12 cellular contexts compared by ENCODE assay signal in the genomic region with DNA sequence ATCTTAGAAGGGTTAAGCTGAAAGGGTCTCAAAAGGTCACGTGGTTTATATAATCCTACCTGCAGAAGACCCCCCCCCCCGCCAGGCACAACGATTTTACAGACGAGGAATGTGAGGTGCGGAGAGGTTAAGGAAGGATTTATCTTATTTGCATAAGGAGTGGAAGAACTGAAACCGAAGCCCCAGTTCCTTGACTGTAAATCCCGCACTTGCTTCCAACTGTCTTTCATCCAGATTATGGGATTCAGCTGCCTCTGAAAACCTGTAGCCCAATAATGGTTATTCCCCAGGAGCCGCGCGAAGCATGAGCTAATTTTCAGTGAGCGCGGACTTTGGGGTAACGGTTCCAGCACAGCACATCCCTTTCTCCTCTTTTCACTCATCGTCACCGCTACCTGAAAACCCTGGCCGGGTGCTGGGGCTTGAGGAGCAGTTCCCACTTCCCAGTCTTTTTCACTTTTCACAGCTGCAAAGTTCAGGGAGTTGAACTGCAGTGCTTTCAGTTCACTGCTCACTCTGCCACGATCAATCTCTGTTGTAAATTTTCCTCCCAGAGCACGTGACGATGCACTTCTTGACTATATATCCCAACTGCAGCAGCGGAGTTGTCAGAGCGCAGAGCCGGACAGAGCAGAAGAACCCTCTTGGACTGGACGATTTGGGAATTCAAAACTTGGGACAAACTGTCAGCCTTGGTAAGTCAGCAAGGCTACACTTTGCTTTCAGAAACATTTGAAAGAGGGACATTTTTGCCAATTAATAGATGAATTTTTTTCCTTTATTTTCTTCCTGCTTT. TPM values are rescaled to one million over a fixed set of nuclear protein-coding genes. Genes with fewer than 3 reads are reported as not detected.
A peak's percentile ranks its signal among the peaks of the same experiment; 100 is the strongest.
DNase-seq lines count a peak whose midpoint lies in the region; TF ChIP-seq lines count a peak whose summit lies in the region.
"Had no signal": no experiment of that assay in that cellular context is flagged by ENCODE, and none has a peak within 500 bp of the region (broad histone marks: within the 10 kb centered on the region; RNA-seq: fewer than 3 reads in every experiment).

A gene with protein sequence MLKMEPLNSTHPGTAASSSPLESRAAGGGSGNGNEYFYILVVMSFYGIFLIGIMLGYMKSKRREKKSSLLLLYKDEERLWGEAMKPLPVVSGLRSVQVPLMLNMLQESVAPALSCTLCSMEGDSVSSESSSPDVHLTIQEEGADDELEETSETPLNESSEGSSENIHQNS (plus strand): TSS at position 611 of the 796 bp plus-strand sequence. CDS start 641 bp downstream, outside the sequence.

- peaks cover 14% of the 10 kb centered on the region for H3K27me3 Mint-ChIP-seq in activated T-cell treated with anti-CD3 and anti-CD28 coated beads, Interleukin-2, amount 50 U/mL, for 24 hours

- H3K4me1 Mint-ChIP-seq in activated T-cell treated with anti-CD3 and anti-CD28 coated beads, Interleukin-2, amount 50 U/mL, for 24 hours (ENCODE audit: low read depth): no peaks in the 10 kb centered on the region
- H3K4me1 Mint-ChIP-seq: stimulated activated memory B cell treated with anti-CD40 and anti-IgM and Interleukin-4, amounts not matched to agents 10 μg/mL and 1 μg/mL and 100 μg/mL, for 72 hours had no signal

- H3K36me3 Mint-ChIP-seq in activated T-cell treated with anti-CD3 and anti-CD28 coated beads, Interleukin-2, amount 50 U/mL, for 24 hours (ENCODE audit: low read depth): no peaks in the 10 kb centered on the region
- H3K36me3 Mint-ChIP-seq: stimulated activated memory B cell treated with anti-CD40 and anti-IgM and Interleukin-4, amounts not matched to agents 10 μg/mL and 1 μg/mL and 100 μg/mL, for 72 hours had no signal

- WGBS in adrenal gland, 4 donors: 11 to 25% (median 20%) methylated on average over 22 to 23 of the region's 23 CpGs

- H3K27ac Mint-ChIP-seq in activated T-cell treated with anti-CD3 and anti-CD28 coated beads, Interleukin-2, amount 50 U/mL, for 24 hours: no peak within 1 kb of the TSS
- H3K27ac Mint-ChIP-seq: stimulated activated memory B cell treated with anti-CD40 and anti-IgM and Interleukin-4, amounts not matched to agents 10 μg/mL and 1 μg/mL and 100 μg/mL, for 72 hours had no signal

- H3K36me3 ChIP-seq in adrenal gland (replicated peaks in 1 of 2) (no peaks in the 10 kb centered on the region), right atrium auricular region (no peaks in the 10 kb centered on the region)

- no peak within 1 kb of the TSS for H3K4me3 Mint-ChIP-seq in activated T-cell treated with anti-CD3 and anti-CD28 coated beads, Interleukin-2, amount 50 U/mL, for 24 hours
- H3K4me3 Mint-ChIP-seq: stimulated activated memory B cell treated with anti-CD40 and anti-IgM and Interleukin-4, amounts not matched to agents 10 μg/mL and 1 μg/mL and 100 μg/mL, for 72 hours had no signal

- TF ChIP-seq CTCF in adrenal gland (IDR thresholded peaks at IDR 0.05) (no peak), right atrium auricular region (IDR thresholded peaks at IDR 0.05) (no peak), retinal pigment epithelial cell (conservative IDR thresholded peaks at IDR 0.05; ENCODE audit: low read depth, low read length) (no peak)

- peak; percentile 40 for DNase-seq in COLO829 (ENCODE audit: low spot score)
- DNase-seq in adrenal gland: peak in 5 of 7 donors; percentile 29 to 68 (median 42)
- DNase-seq in right atrium auricular region (ENCODE audit: low spot score): peak; percentile 70
- no peak for DNase-seq in retinal pigment epithelial cell (ENCODE audit: low read depth)
- no peak for DNase-seq in COR-L47 (lab: John Stamatoyannopoulos, UW)
- DNase-seq in activated T-cell treated with anti-CD3 and anti-CD28 coated beads, Interleukin-2, amount 50 U/mL, for 24 hours: no peak
- no peak for DNase-seq in stimulated activated CD4-positive, alpha-beta T cell treated with anti-CD3 and anti-CD28 coated beads, Interleukin-4, amount 100 ng/mL, for 1 hour
- DNase-seq in stimulated activated CD4-positive, alpha-beta T cell treated with anti-CD3 and anti-CD28 coated beads, Interleukin-1b, Interleukin-23, amount 100 ng/mL, for 48 hours: no peak
- DNase-seq: NCI-H1436 treated with DMSO at 0.1 percent for 48 hours had no signal

- intact Hi-C loops in adrenal gland (cut with DNase I): no loop called here

- H3K27ac ChIP-seq in adrenal gland: peak within 1 kb of the TSS in 3 of 5 donors; percentile 33 to 87 (median 77)
- peak within 1 kb of the TSS; percentile 83 for H3K27ac ChIP-seq in right atrium auricular region

- H3K4me3 ChIP-seq in adrenal gland: peak within 1 kb of the TSS in 2 of 4 donors; percentile 6 to 52
- peak within 1 kb of the TSS; percentile 29 to 55 for H3K4me3 ChIP-seq in right atrium auricular region
- H3K4me3 ChIP-seq in retinal pigment epithelial cell (ENCODE audit: low read length): peak within 1 kb of the TSS; percentile 53

- no peaks in the 10 kb centered on the region for H3K9me3 Mint-ChIP-seq in activated T-cell treated with anti-CD3 and anti-CD28 coated beads, Interleukin-2, amount 50 U/mL, for 24 hours
- H3K9me3 Mint-ChIP-seq: stimulated activated memory B cell treated with anti-CD40 and anti-IgM and Interleukin-4, amounts not matched to agents 10 μg/mL and 1 μg/mL and 100 μg/mL, for 72 hours had no signal

- H3K4me1 ChIP-seq in adrenal gland (replicated peaks in 1 of 2): peaks cover 0 to 10% of the 10 kb centered on the region in 2 donors
- peaks cover 0 to 31% of the 10 kb centered on the region in 2 donors for H3K4me1 ChIP-seq in right atrium auricular region

- TF ChIP-seq POLR2A in adrenal gland (IDR thresholded peaks at IDR 0.05): peak; percentile 46 to 69

- no peaks in the 10 kb centered on the region for H3K27me3 ChIP-seq in adrenal gland
- H3K27me3 ChIP-seq in right atrium auricular region: no peaks in the 10 kb centered on the region

- H3K9me3 ChIP-seq in adrenal gland (replicated peaks in 1 of 3) (no peaks in the 10 kb centered on the region), right atrium auricular region (no peaks in the 10 kb centered on the region)

RNA-seq across cellular contexts. Expression of the gene that starts here (rescaled TPM):
- total RNA-seq in adrenal gland (1 to 10 TPM in 7 of 8 donors, under 1 TPM in 1; 0.97 to 5.7 (median 3.6) TPM), right atrium auricular region (1 to 10 TPM; 3.4 to 4.0 TPM)
- polyA plus RNA-seq in adrenal gland: 1 to 10 TPM; 1.4 to 2.1 (median 1.8) TPM
- total RNA-seq: activated CD8-positive, alpha-beta memory T cell treated with anti-CD3 and anti-CD28 coated beads for 36 hours; G401 had no signal

Comparison
In these comparisons a context has a peak if more than half of its experiments do, and no peak if none do; other contexts are left out.
1. DNase-seq: peak in COLO829 (single experiment), adrenal gland (5 of 7) and right atrium auricular region (single experiment); none in retinal pigment epithelial cell (single experiment), COR-L47 (single experiment), activated T-cell treated with anti-CD3 and anti-CD28 coated beads, Interleukin-2, amount 50 U/mL, for 24 hours (single experiment), stimulated activated CD4-positive, alpha-beta T cell treated with anti-CD3 and anti-CD28 coated beads, Interleukin-4, amount 100 ng/mL, for 1 hour (single experiment) and stimulated activated CD4-positive, alpha-beta T cell treated with anti-CD3 and anti-CD28 coated beads, Interleukin-1b, Interleukin-23, amount 100 ng/mL, for 48 hours (single experiment).